In the genomic region with DNA sequence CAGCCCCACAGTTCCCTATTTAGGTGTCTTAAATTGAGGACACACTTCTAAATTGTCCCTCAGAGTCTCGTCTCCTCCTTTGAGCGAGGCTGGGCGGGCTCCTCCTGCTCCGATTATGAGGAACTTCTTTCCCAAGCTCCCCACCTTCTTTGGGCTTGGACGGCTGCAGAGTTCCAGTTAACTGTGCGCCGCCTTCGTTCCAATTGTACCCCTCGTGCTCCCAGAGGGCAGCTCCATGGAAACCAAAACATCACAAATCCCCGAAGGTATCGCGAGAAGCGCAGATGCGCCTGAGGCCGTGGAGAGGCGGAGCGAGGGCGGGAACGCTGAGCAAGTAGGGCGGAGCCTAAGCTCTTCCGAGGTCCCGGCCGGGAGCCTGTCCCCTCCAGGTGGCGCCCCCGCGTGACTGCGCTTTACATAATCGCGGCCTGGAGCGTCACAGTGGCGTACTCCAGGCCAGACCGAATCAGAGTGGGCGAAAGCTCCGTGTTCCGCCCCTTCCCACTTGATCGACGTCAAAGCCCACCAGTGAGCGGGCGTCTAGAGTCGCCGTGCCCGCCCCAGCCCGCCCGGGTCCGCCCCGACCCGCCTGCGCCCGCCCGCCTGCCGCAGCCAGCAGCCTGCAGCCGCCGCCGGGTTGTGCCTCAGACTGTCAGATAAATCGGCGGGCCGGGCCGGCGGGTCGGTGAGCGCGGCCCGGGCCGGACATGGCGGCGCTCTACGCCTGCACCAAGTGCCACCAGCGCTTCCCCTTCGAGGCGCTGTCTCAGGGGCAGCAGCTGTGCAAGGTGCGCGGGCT, we compare ENCODE assay signal across 8 cellular contexts. TPM values are rescaled to one million over a fixed set of nuclear protein-coding genes. Genes with fewer than 3 reads are reported as not detected.
DNase-seq lines count a peak whose midpoint lies in the region; ATAC-seq and TF ChIP-seq lines count a peak whose summit lies in the region.

A gene (plus strand): TSS at position 588 of the 799 bp plus-strand sequence. CDS start 120 bp downstream, at position 708.

- intact Hi-C loops in naive thymus-derived CD4-positive, alpha-beta T cell (cut with micrococcal nuclease) = loop anchor here (1.0 to 5.0 kb wide), 13 partner anchors 48 to 857 kb away; a partner anchor contains a TSS

- no peaks in the 10 kb centered on the region for H3K27me3 Mint-ChIP-seq in activated T-helper 17 cell treated with anti-CD3 and anti-CD28 coated beads, Interleukin-2, amount 50 U/mL, for 72 hours
- no peaks in the 10 kb centered on the region for H3K27me3 Mint-ChIP-seq in naive thymus-derived CD4-positive, alpha-beta T cell
- H3K27me3 Mint-ChIP-seq in stimulated activated naive B cell treated with anti-CD40 and anti-IgM and Interleukin-4, amounts not matched to agents 10 μg/mL and 1 μg/mL and 100 μg/mL, for 72 hours = no peaks in the 10 kb centered on the region

- H3K9me3 Mint-ChIP-seq in activated T-helper 17 cell treated with anti-CD3 and anti-CD28 coated beads, Interleukin-2, amount 50 U/mL, for 72 hours = no peaks in the 10 kb centered on the region
- no peaks in the 10 kb centered on the region for H3K9me3 Mint-ChIP-seq in naive thymus-derived CD4-positive, alpha-beta T cell
- no peaks in the 10 kb centered on the region for H3K9me3 Mint-ChIP-seq in stimulated activated naive B cell treated with anti-CD40 and anti-IgM and Interleukin-4, amounts not matched to agents 10 μg/mL and 1 μg/mL and 100 μg/mL, for 72 hours

- peaks cover 7% of the 10 kb centered on the region for H3K79me2 ChIP-seq in fibroblast of lung (ENCODE audit: control insufficient read depth, insufficient read depth, low read length)

- DNase-seq in ELF-1 (ENCODE audit: low read depth, low spot score) = peak; percentile 100
- peak; percentile 98 for DNase-seq in GOT3 (lab: John Stamatoyannopoulos, UW)
- peak; percentile 100 for DNase-seq in RPMI8226
- peak; percentile 99 for DNase-seq in fibroblast of lung (ENCODE audit: low read depth in 2 of 2)
- peak; percentile 97 to 100 (median 99) for DNase-seq in naive thymus-derived CD4-positive, alpha-beta T cell
- DNase-seq in stimulated activated naive B cell treated with anti-CD40 and anti-IgM and Interleukin-4, amounts not matched to agents 10 μg/mL and 1 μg/mL and 100 μg/mL, for 72 hours = peak; percentile 100

- peak within 1 kb of the TSS; percentile 94 for H3K4me2 ChIP-seq in fibroblast of lung (ENCODE audit: extremely low read depth, insufficient read depth, low read length)

- POLR2A ChIA-PET in naive thymus-derived CD4-positive, alpha-beta T cell (lab: Charles Lee) = interaction anchor here (0.6 to 2.1 kb wide), 15 partner anchors 12 to 957 kb away, joined by 3 to 15 read pairs (median 3); a partner anchor contains a TSS

- H3K36me3 ChIP-seq in fibroblast of lung (ENCODE audit: control insufficient read depth, insufficient read depth, low read length) = no peaks in the 10 kb centered on the region
- peaks cover 0 to 9% (median 0%) of the 10 kb centered on the region in 3 experiments for H3K36me3 ChIP-seq in naive thymus-derived CD4-positive, alpha-beta T cell (ENCODE audit: control insufficient read depth in 2 of 3, insufficient read depth in 3 of 3, low read length in 3 of 3)

- no peaks in the 10 kb centered on the region for H3K9me3 ChIP-seq in fibroblast of lung (ENCODE audit: control insufficient read depth, insufficient read depth, low read depth, low read length)
- no peaks in the 10 kb centered on the region for H3K9me3 ChIP-seq in naive thymus-derived CD4-positive, alpha-beta T cell (ENCODE audit: control insufficient read depth in 2 of 3, low read length in 3 of 3)

- H3K27me3 ChIP-seq in fibroblast of lung (ENCODE audit: control insufficient read depth, insufficient read depth, low read length) = no peaks in the 10 kb centered on the region
- no peaks in the 10 kb centered on the region for H3K27me3 ChIP-seq in naive thymus-derived CD4-positive, alpha-beta T cell (ENCODE audit: control insufficient read depth in 2 of 2, insufficient read depth in 2 of 2, low read length in 2 of 2)

- ATAC-seq in activated T-helper 17 cell treated with anti-CD3 and anti-CD28 coated beads, Interleukin-2, amount 50 U/mL, for 72 hours (replicated peaks) = peak; percentile 95
- ATAC-seq in naive thymus-derived CD4-positive, alpha-beta T cell = peak; percentile 97
- peak; percentile 92 to 94 for ATAC-seq in stimulated activated naive B cell treated with anti-CD40 and anti-IgM and Interleukin-4, amounts not matched to agents 10 μg/mL and 1 μg/mL and 100 μg/mL, for 72 hours (replicated peaks)

- CTCF ChIA-PET in naive thymus-derived CD4-positive, alpha-beta T cell (lab: Charles Lee) = interaction anchor here (0.6 to 2.0 kb wide), 9 partner anchors 55 to 469 kb away, joined by 3 to 12 read pairs (median 3); no protein-coding TSS in a partner anchor

- peaks cover 16% of the 10 kb centered on the region for H3K4me1 Mint-ChIP-seq in activated T-helper 17 cell treated with anti-CD3 and anti-CD28 coated beads, Interleukin-2, amount 50 U/mL, for 72 hours
- H3K4me1 Mint-ChIP-seq in naive thymus-derived CD4-positive, alpha-beta T cell = peaks cover 9 to 35% (median 28%) of the 10 kb centered on the region in 7 donors
- H3K4me1 Mint-ChIP-seq in stimulated activated naive B cell treated with anti-CD40 and anti-IgM and Interleukin-4, amounts not matched to agents 10 μg/mL and 1 μg/mL and 100 μg/mL, for 72 hours = peaks cover 6 to 19% of the 10 kb centered on the region in 2 donors

- H3K4me3 ChIP-seq in fibroblast of lung (replicated peaks in 1 of 4; ENCODE audit: control extremely low read depth in 1 of 4, insufficient read depth in 1 of 4, low read depth in 3 of 4, low read length in 4 of 4) = peak within 1 kb of the TSS; percentile 78 to 91 (median 88)
- H3K4me3 ChIP-seq in naive thymus-derived CD4-positive, alpha-beta T cell (ENCODE audit: low read length) = peak within 1 kb of the TSS; percentile 77

- H3K9ac ChIP-seq in fibroblast of lung (ENCODE audit: insufficient read depth, low read length) = peak within 1 kb of the TSS; percentile 81

- H4K20me1 ChIP-seq in fibroblast of lung (ENCODE audit: control insufficient read depth, extremely low read depth, insufficient read depth, low read length) = no peaks in the 10 kb centered on the region

- peak within 1 kb of the TSS; percentile 93 for H3K4me3 Mint-ChIP-seq in activated T-helper 17 cell treated with anti-CD3 and anti-CD28 coated beads, Interleukin-2, amount 50 U/mL, for 72 hours
- peak within 1 kb of the TSS; percentile 86 to 93 (median 90) for H3K4me3 Mint-ChIP-seq in naive thymus-derived CD4-positive, alpha-beta T cell
- peak within 1 kb of the TSS; percentile 89 to 91 for H3K4me3 Mint-ChIP-seq in stimulated activated naive B cell treated with anti-CD40 and anti-IgM and Interleukin-4, amounts not matched to agents 10 μg/mL and 1 μg/mL and 100 μg/mL, for 72 hours

- peak; percentile 64 for TF ChIP-seq CTCF in LNCAP (IDR thresholded peaks at IDR 0.05)
- TF ChIP-seq CTCF in fibroblast of lung (conservative IDR thresholded peaks at IDR 0.05 in 1 of 2, IDR thresholded peaks at IDR 0.05 in 1 of 2; ENCODE audit: low read depth in 1 of 2, low read length in 2 of 2) = peak in 1 of 2 donors; percentile 30

- H3K36me3 Mint-ChIP-seq in activated T-helper 17 cell treated with anti-CD3 and anti-CD28 coated beads, Interleukin-2, amount 50 U/mL, for 72 hours (ENCODE audit: low read depth) = peaks cover 23% of the 10 kb centered on the region
- H3K36me3 Mint-ChIP-seq in naive thymus-derived CD4-positive, alpha-beta T cell = peaks cover 4 to 13% (median 7%) of the 10 kb centered on the region in 5 donors
- peaks cover 7 to 12% of the 10 kb centered on the region in 2 donors for H3K36me3 Mint-ChIP-seq in stimulated activated naive B cell treated with anti-CD40 and anti-IgM and Interleukin-4, amounts not matched to agents 10 μg/mL and 1 μg/mL and 100 μg/mL, for 72 hours

- H3K4me1 ChIP-seq in fibroblast of lung (ENCODE audit: control insufficient read depth, extremely low read depth, insufficient read depth, low read length) = peaks cover 7% of the 10 kb centered on the region
- H3K4me1 ChIP-seq in naive thymus-derived CD4-positive, alpha-beta T cell (ENCODE audit: control insufficient read depth in 2 of 2, insufficient read depth in 2 of 2, low read length in 2 of 2) = peaks cover 7 to 17% of the 10 kb centered on the region in 2 donors

- peak within 1 kb of the TSS; percentile 94 for H3K27ac ChIP-seq in fibroblast of lung (ENCODE audit: insufficient read depth, low read length)
- H3K27ac ChIP-seq in naive thymus-derived CD4-positive, alpha-beta T cell (ENCODE audit: low read depth, low read length) = peak within 1 kb of the TSS; percentile 91

- peak within 1 kb of the TSS; percentile 99 for H3K27ac Mint-ChIP-seq in activated T-helper 17 cell treated with anti-CD3 and anti-CD28 coated beads, Interleukin-2, amount 50 U/mL, for 72 hours
- H3K27ac Mint-ChIP-seq in naive thymus-derived CD4-positive, alpha-beta T cell = peak within 1 kb of the TSS; percentile 93 to 100 (median 98)
- peak within 1 kb of the TSS; percentile 98 for H3K27ac Mint-ChIP-seq in stimulated activated naive B cell treated with anti-CD40 and anti-IgM and Interleukin-4, amounts not matched to agents 10 μg/mL and 1 μg/mL and 100 μg/mL, for 72 hours

- peak within 1 kb of the TSS; percentile 91 for H2AFZ ChIP-seq in fibroblast of lung (ENCODE audit: low read length)

RNA-seq across cellular contexts. Expression of the gene that starts here (rescaled TPM):
- total RNA-seq in activated T-helper 17 cell treated with anti-CD3 and anti-CD28 coated beads, Interleukin-2, amount 50 U/mL, for 72 hours = 1 to 10 TPM; 6.4 to 8.4 TPM
- 13.1 and 17.5 TPM in 2 replicates for total RNA-seq in fibroblast of lung
- 9.2 and 13.5 TPM in 2 replicates for polyA plus RNA-seq in fibroblast of lung
- polyA plus RNA-seq in fibroblast of lung (2012) = 6.3 and 9.2 TPM in 2 replicates
- 2.0 and 9.5 TPM in 2 replicates for polyA minus RNA-seq in fibroblast of lung (ENCODE audit: low replicate concordance)
- total RNA-seq in naive thymus-derived CD4-positive, alpha-beta T cell = 10 to 100 TPM; 15.2 to 25.2 (median 22.2) TPM
- polyA plus RNA-seq in naive thymus-derived CD4-positive, alpha-beta T cell = 10 to 100 TPM in 1 of 2 donors, 1 to 10 TPM in 1; 9.0 to 10.2 TPM

Comparison
In these comparisons a context has a peak if more than half of its experiments do, and no peak if none do; other contexts are left out.
1. Peak in every context shown above with its lines: DNase-seq, ATAC-seq, H3K4me3 ChIP-seq and H3K27ac ChIP-seq.